33 cellular contexts compared by ENCODE assay signal in the genomic region with DNA sequence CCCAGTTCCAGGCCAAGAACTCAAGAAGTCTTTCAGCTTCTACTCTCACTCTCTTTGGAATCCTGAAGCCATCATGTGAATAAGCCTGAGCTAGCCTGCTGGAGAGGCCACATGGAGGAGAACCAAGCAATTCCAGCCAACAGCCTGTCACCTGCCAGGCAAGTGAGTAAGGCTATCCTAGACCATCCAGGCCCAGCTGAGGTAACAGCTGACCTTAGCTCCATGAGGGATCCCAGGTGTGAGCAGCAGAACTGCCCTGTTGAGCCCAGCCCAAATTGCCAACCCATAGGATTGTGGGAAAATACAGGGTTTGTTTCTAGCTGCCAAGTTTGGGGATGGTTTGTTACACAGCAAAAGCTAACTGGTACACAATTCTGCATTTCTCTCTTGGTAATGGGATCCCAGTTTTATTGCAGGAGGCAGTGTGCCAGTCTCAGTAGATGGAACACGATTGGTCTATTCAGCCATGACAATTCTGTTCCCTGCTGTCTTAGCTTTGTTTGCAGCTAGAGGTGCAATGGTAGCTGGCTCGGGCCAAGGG. TPM values are rescaled to one million over a fixed set of nuclear protein-coding genes. Genes with fewer than 3 reads are reported as not detected.
"Had no signal": no experiment of that assay in that cellular context is flagged by ENCODE, and none has a peak within 500 bp of the region (broad histone marks: within the 10 kb centered on the region; RNA-seq: fewer than 3 reads in every experiment).

No MANE protein-coding gene starts in this region.

- DNase-seq: activated B cell treated with CpG ODN at 0.5 μM for 24 hours; activated CD4-positive, alpha-beta memory T cell treated with anti-CD3 and anti-CD28 coated beads, Interleukin-2, amount 10 ng/mL, durations not matched to agents 7 days and 5 days; activated CD4-positive, alpha-beta T cell treated with anti-CD3 and anti-CD28 coated beads for 4 hours; activated CD4-positive, CD25-positive, alpha-beta regulatory T cell treated with anti-CD3 and anti-CD28 coated beads, Interleukin-2, amount 50 U/mL, for 72 hours; activated CD8-positive, alpha-beta memory T cell treated with anti-CD3 and anti-CD28 coated beads for 24 hours; activated CD8-positive, alpha-beta memory T cell treated with anti-CD3 and anti-CD28 coated beads, Interleukin-2, amount 10 ng/mL, durations not matched to agents 7 days and 5 days; activated CD8-positive, alpha-beta memory T cell treated with anti-CD3 and anti-CD28 coated beads, Interleukin-2, amount 50 U/mL, for 48 hours; activated effector memory CD4-positive, alpha-beta T cell treated with Interleukin-2 at 50 U/mL for 16 hours; activated naive CD4-positive, alpha-beta T cell treated with anti-CD3 and anti-CD28 coated beads, Interleukin-2, amount 10 ng/mL, durations not matched to agents 7 days and 5 days; activated naive CD8-positive, alpha-beta T cell treated with anti-CD3 and anti-CD28 coated beads, Interleukin-2, amount 50 U/mL, for 24 hours; activated T-cell treated with anti-CD3 and anti-CD28 coated beads, Interleukin-2, amount 50 U/mL, for 48 hours; amniotic stem cell; brain microvascular endothelial cell; Karpas-422; NCI-H1105; NCI-H1417 treated with DMSO at 0.1 percent for 48 hours; NCI-H187 treated with DMSO at 0.1 percent for 48 hours; NCI-H2081; NCI-H2171 treated with DMSO at 0.1 percent for 48 hours; NCI-H226; NCI-H524 treated with DMSO at 0.1 percent for 48 hours; Right ventricle myocardium superior; SW 1271; T-helper 1 cell; T-helper 2 cell; T-helper 9 cell had no signal

- H3K4me3 Mint-ChIP-seq: activated B cell treated with CpG ODN at 0.5 μM for 24 hours; activated CD4-positive, alpha-beta memory T cell treated with anti-CD3 and anti-CD28 coated beads, Interleukin-2, amount 10 ng/mL, durations not matched to agents 7 days and 5 days; activated CD8-positive, alpha-beta memory T cell treated with anti-CD3 and anti-CD28 coated beads, Interleukin-2, amount 10 ng/mL, durations not matched to agents 7 days and 5 days; activated naive CD4-positive, alpha-beta T cell treated with anti-CD3 and anti-CD28 coated beads, Interleukin-2, amount 10 ng/mL, durations not matched to agents 7 days and 5 days; activated naive CD8-positive, alpha-beta T cell; activated naive CD8-positive, alpha-beta T cell treated with anti-CD3 and anti-CD28 coated beads, Interleukin-2, amount 50 U/mL, for 24 hours; central memory CD8-positive, alpha-beta T cell had no signal

- ATAC-seq: activated CD8-positive, alpha-beta memory T cell treated with anti-CD3 and anti-CD28 coated beads, Interleukin-2, amount 10 ng/mL, durations not matched to agents 7 days and 5 days; activated naive CD8-positive, alpha-beta T cell treated with anti-CD3 and anti-CD28 coated beads, Interleukin-2, amount 50 U/mL, for 24 hours had no signal

- H3K9me3 Mint-ChIP-seq: activated B cell treated with CpG ODN at 0.5 μM for 24 hours; activated CD4-positive, alpha-beta memory T cell treated with anti-CD3 and anti-CD28 coated beads, Interleukin-2, amount 10 ng/mL, durations not matched to agents 7 days and 5 days; activated naive CD4-positive, alpha-beta T cell treated with anti-CD3 and anti-CD28 coated beads, Interleukin-2, amount 10 ng/mL, durations not matched to agents 7 days and 5 days; activated naive CD8-positive, alpha-beta T cell treated with anti-CD3 and anti-CD28 coated beads, Interleukin-2, amount 50 U/mL, for 24 hours; central memory CD8-positive, alpha-beta T cell had no signal

- H3K27ac ChIP-seq: brain microvascular endothelial cell, cardiac muscle cell, VCaP had no signal

- H3K4me3 ChIP-seq: cardiac muscle cell had no signal

- H3K27me3 ChIP-seq: brain microvascular endothelial cell, cardiac muscle cell had no signal

- H3K27ac Mint-ChIP-seq: activated B cell treated with CpG ODN at 0.5 μM for 24 hours; activated CD4-positive, alpha-beta memory T cell treated with anti-CD3 and anti-CD28 coated beads, Interleukin-2, amount 10 ng/mL, durations not matched to agents 7 days and 5 days; activated CD8-positive, alpha-beta memory T cell treated with anti-CD3 and anti-CD28 coated beads, Interleukin-2, amount 10 ng/mL, durations not matched to agents 7 days and 5 days; activated naive CD4-positive, alpha-beta T cell treated with anti-CD3 and anti-CD28 coated beads, Interleukin-2, amount 10 ng/mL, durations not matched to agents 7 days and 5 days; activated naive CD8-positive, alpha-beta T cell; activated naive CD8-positive, alpha-beta T cell treated with anti-CD3 and anti-CD28 coated beads, Interleukin-2, amount 50 U/mL, for 24 hours had no signal

RNA-seq across cellular contexts. Expression of gene SCRT2, which starts 28.1 kb away (rescaled TPM):
- total RNA-seq: activated B cell treated with CpG ODN at 0.5 μM for 24 hours; activated CD4-positive, alpha-beta memory T cell treated with anti-CD3 and anti-CD28 coated beads, Interleukin-2, amount 10 ng/mL, durations not matched to agents 7 days and 5 days; activated CD8-positive, alpha-beta memory T cell treated with anti-CD3 and anti-CD28 coated beads, Interleukin-2, amount 10 ng/mL, durations not matched to agents 7 days and 5 days; aorta; cardiac muscle cell; MCF 10A; NCI-H460; Right ventricle myocardium superior had no signal
- polyA plus RNA-seq: aorta, cardiac muscle cell had no signal

RNA-seq across cellular contexts. Expression of gene TCF15, which starts 37.4 kb away (rescaled TPM):
- total RNA-seq: activated B cell treated with CpG ODN at 0.5 μM for 24 hours; activated CD4-positive, alpha-beta memory T cell treated with anti-CD3 and anti-CD28 coated beads, Interleukin-2, amount 10 ng/mL, durations not matched to agents 7 days and 5 days; activated CD8-positive, alpha-beta memory T cell treated with anti-CD3 and anti-CD28 coated beads, Interleukin-2, amount 10 ng/mL, durations not matched to agents 7 days and 5 days; MCF 10A; NCI-H460 had no signal
- polyA plus RNA-seq: aorta had no signal
